ENCODE assay signal across 23 cellular contexts in the genomic region with DNA sequence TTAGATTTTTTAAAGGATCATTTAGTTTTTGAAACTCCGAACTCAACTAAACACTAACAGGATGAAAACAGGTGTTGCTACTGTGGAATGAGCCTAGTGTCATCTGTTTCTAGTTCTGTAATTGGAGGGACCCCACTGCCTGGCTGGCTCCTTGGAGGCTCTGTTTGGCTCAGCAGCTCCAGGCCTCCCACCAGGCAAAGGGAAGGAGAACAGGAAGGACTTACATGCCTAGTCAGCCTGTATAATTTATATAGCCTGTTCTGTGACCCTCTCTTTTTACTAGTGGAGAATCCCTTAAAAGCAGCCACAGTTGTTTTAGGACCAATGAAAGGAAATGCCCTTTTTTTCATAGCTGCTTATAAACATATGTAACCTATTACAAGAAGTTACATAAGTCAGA.
"Had no signal": no experiment of that assay in that cellular context is flagged by ENCODE, and none has a peak within 500 bp of the region (broad histone marks: within the 10 kb centered on the region; RNA-seq: fewer than 3 reads in every experiment).

No MANE protein-coding gene starts in this region.

- H3K36me3 Mint-ChIP-seq: IgD-negative memory B cell had no signal

- H3K27ac ChIP-seq: HL-60, KMS-11, RWPE1 had no signal

- ATAC-seq: K562, Panc1, PC-3, SK-N-SH treated with all-trans-retinoic acid at 6 μM for 48 hours had no signal

- DNase-seq: MM.1S, NCI-H1105, NCI-H1417, NCI-H1436 treated with DMSO at 0.1 percent for 48 hours, NCI-H1694 treated with DMSO at 0.1 percent for 48 hours, NCI-H1930, NCI-H2081, NCI-H2107, NCI-H226, NCI-H446, NCI-H510A, NCI-H524 treated with DMSO at 0.1 percent for 48 hours, NCI-H69, NCI-H774, PC-3, SHP77 had no signal

- H3K9ac ChIP-seq: KMS-11 had no signal

- H3K4me2 ChIP-seq: KMS-11 had no signal

- H3K9me3 Mint-ChIP-seq: IgD-negative memory B cell had no signal

- H3K27me3 Mint-ChIP-seq: IgD-negative memory B cell had no signal

- H3K4me3 ChIP-seq: K562 had no signal
